In the genomic region with DNA sequence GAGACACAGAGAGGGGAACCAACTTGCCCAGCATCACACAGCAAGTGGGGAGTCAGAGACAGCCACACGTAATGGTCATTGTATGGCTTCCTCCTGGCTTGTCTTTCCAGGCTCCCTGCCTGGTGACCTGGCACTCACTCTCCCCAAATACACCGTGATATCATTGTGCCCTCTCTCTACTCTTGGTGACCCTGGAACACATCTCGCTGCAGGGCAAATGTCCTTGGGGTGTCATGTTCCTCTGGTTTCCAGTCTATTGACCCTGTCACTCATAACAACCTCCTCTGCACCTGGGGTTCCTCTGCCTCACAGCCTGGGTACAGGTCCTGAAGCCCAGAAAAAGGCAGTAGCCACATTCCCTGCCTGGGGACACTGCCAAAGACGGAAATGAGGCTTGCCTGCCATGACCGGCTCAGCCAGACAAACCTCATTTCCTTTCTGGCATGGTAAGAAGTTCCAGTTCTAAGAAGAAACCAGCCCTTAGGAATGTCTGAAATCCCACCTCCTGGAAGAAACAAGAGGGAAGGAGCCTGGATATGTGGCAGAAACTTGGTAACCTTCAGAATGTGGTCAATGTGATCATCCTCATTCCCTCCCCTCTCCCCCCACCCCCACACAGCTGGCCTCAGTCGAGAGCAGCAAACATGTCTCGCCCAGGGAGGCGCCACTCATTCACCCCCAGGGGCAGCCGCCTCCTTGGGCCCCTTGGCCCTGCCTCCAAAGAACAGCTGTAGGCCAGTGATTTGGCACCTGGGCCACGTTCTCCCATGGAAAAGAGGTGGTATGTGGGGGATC, we compare ENCODE assay signal across 2 cellular contexts.
TF ChIP-seq lines count a peak whose summit lies in the region.

No MANE protein-coding gene starts in this region.

TF ChIP-seq in GM23338, 12 proteins besides CTCF, POLR2A, EP300 and RAD21 (continues in another document):
- TF ChIP-seq EZH2 (IDR thresholded peaks at IDR 0.05; ENCODE audit: low read depth, unreplicated experiment) (no peak), ZNF114 (CRISPR knock-in tag; IDR thresholded peaks at IDR 0.05) (no peak), ZNF331 (CRISPR knock-in tag; IDR thresholded peaks at IDR 0.05; ENCODE audit: low read depth) (no peak), NANOG (IDR thresholded peaks at IDR 0.05; ENCODE audit: borderline replicate concordance) (no peak)
- TF ChIP-seq, protein P1, sequence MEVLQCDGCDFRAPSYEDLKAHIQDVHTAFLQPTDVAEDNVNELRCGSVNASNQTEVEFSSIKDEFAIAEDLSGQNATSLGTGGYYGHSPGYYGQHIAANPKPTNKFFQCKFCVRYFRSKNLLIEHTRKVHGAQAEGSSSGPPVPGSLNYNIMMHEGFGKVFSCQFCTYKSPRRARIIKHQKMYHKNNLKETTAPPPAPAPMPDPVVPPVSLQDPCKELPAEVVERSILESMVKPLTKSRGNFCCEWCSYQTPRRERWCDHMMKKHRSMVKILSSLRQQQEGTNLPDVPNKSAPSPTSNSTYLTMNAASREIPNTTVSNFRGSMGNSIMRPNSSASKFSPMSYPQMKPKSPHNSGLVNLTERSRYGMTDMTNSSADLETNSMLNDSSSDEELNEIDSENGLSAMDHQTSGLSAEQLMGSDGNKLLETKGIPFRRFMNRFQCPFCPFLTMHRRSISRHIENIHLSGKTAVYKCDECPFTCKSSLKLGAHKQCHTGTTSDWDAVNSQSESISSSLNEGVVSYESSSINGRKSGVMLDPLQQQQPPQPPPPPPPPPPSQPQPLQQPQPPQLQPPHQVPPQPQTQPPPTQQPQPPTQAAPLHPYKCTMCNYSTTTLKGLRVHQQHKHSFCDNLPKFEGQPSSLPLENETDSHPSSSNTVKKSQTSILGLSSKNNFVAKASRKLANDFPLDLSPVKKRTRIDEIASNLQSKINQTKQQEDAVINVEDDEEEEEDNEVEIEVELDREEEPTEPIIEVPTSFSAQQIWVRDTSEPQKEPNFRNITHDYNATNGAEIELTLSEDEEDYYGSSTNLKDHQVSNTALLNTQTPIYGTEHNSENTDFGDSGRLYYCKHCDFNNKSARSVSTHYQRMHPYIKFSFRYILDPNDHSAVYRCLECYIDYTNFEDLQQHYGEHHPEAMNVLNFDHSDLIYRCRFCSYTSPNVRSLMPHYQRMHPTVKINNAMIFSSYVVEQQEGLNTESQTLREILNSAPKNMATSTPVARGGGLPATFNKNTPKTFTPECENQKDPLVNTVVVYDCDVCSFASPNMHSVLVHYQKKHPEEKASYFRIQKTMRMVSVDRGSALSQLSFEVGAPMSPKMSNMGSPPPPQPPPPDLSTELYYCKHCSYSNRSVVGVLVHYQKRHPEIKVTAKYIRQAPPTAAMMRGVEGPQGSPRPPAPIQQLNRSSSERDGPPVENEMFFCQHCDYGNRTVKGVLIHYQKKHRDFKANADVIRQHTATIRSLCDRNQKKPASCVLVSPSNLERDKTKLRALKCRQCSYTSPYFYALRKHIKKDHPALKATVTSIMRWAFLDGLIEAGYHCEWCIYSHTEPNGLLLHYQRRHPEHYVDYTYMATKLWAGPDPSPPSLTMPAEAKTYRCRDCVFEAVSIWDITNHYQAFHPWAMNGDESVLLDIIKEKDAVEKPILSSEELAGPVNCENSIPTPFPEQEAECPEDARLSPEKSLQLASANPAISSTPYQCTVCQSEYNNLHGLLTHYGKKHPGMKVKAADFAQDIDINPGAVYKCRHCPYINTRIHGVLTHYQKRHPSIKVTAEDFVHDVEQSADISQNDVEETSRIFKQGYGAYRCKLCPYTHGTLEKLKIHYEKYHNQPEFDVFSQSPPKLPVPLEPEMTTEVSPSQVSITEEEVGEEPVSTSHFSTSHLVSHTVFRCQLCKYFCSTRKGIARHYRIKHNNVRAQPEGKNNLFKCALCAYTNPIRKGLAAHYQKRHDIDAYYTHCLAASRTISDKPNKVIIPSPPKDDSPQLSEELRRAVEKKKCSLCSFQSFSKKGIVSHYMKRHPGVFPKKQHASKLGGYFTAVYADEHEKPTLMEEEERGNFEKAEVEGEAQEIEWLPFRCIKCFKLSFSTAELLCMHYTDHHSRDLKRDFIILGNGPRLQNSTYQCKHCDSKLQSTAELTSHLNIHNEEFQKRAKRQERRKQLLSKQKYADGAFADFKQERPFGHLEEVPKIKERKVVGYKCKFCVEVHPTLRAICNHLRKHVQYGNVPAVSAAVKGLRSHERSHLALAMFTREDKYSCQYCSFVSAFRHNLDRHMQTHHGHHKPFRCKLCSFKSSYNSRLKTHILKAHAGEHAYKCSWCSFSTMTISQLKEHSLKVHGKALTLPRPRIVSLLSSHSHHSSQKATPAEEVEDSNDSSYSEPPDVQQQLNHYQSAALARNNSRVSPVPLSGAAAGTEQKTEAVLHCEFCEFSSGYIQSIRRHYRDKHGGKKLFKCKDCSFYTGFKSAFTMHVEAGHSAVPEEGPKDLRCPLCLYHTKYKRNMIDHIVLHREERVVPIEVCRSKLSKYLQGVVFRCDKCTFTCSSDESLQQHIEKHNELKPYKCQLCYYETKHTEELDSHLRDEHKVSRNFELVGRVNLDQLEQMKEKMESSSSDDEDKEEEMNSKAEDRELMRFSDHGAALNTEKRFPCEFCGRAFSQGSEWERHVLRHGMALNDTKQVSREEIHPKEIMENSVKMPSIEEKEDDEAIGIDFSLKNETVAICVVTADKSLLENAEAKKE (CRISPR knock-in tag; IDR thresholded peaks at IDR 0.05): no peak
- TF ChIP-seq, protein P2, sequence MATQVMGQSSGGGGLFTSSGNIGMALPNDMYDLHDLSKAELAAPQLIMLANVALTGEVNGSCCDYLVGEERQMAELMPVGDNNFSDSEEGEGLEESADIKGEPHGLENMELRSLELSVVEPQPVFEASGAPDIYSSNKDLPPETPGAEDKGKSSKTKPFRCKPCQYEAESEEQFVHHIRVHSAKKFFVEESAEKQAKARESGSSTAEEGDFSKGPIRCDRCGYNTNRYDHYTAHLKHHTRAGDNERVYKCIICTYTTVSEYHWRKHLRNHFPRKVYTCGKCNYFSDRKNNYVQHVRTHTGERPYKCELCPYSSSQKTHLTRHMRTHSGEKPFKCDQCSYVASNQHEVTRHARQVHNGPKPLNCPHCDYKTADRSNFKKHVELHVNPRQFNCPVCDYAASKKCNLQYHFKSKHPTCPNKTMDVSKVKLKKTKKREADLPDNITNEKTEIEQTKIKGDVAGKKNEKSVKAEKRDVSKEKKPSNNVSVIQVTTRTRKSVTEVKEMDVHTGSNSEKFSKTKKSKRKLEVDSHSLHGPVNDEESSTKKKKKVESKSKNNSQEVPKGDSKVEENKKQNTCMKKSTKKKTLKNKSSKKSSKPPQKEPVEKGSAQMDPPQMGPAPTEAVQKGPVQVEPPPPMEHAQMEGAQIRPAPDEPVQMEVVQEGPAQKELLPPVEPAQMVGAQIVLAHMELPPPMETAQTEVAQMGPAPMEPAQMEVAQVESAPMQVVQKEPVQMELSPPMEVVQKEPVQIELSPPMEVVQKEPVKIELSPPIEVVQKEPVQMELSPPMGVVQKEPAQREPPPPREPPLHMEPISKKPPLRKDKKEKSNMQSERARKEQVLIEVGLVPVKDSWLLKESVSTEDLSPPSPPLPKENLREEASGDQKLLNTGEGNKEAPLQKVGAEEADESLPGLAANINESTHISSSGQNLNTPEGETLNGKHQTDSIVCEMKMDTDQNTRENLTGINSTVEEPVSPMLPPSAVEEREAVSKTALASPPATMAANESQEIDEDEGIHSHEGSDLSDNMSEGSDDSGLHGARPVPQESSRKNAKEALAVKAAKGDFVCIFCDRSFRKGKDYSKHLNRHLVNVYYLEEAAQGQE (IDR thresholded peaks at IDR 0.05; ENCODE audit: unreplicated experiment): no peak
- TF ChIP-seq, protein P3, sequence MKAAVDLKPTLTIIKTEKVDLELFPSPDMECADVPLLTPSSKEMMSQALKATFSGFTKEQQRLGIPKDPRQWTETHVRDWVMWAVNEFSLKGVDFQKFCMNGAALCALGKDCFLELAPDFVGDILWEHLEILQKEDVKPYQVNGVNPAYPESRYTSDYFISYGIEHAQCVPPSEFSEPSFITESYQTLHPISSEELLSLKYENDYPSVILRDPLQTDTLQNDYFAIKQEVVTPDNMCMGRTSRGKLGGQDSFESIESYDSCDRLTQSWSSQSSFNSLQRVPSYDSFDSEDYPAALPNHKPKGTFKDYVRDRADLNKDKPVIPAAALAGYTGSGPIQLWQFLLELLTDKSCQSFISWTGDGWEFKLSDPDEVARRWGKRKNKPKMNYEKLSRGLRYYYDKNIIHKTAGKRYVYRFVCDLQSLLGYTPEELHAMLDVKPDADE (IDR thresholded peaks at IDR 0.05): no peak

TF ChIP-seq in GM12878, 131 proteins besides CTCF, POLR2A, EP300 and RAD21:
- TF ChIP-seq, protein P4, sequence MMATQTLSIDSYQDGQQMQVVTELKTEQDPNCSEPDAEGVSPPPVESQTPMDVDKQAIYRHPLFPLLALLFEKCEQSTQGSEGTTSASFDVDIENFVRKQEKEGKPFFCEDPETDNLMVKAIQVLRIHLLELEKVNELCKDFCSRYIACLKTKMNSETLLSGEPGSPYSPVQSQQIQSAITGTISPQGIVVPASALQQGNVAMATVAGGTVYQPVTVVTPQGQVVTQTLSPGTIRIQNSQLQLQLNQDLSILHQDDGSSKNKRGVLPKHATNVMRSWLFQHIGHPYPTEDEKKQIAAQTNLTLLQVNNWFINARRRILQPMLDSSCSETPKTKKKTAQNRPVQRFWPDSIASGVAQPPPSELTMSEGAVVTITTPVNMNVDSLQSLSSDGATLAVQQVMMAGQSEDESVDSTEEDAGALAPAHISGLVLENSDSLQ (IDR thresholded peaks at IDR 0.05): 0 out of 2 replicates have a peak, but pooled peaks have one; percentile 39
- TF ChIP-seq POLR2AphosphoS2 (IDR thresholded peaks at IDR 0.05; ENCODE audit: low read depth, low read length): 0 out of 2 replicates have a peak, but pooled peaks have one; percentile 16
- TF ChIP-seq, protein P5, sequence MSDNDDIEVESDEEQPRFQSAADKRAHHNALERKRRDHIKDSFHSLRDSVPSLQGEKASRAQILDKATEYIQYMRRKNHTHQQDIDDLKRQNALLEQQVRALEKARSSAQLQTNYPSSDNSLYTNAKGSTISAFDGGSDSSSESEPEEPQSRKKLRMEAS (IDR thresholded peaks at IDR 0.05; ENCODE audit: low read depth, low read length): no peak
